Comparison of ENCODE assay signal across 15 cellular contexts in the genomic region with DNA sequence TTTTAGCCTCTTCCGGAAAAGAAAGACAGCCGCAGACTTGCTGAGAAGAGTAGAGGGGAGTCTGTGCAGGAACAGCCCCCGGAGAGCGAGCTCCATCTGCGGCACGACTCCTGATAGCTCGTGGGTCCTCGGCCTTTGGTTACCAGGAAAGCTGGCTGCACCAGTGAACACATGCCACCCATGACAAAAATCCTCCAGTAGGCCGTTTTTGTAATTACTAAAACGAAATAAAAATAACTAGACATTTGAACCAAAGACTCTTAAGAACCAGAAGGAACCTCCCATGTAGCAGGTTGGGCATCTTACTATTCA. TPM values are rescaled to one million over a fixed set of nuclear protein-coding genes. Genes with fewer than 3 reads are reported as not detected.
DNase-seq lines count a peak whose midpoint lies in the region; ATAC-seq and TF ChIP-seq lines count a peak whose summit lies in the region.
"Had no signal": no experiment of that assay in that cellular context is flagged by ENCODE, and none has a peak within 500 bp of the region (broad histone marks: within the 10 kb centered on the region; RNA-seq: fewer than 3 reads in every experiment).

No MANE protein-coding gene starts in this region.

- H3K4me1 Mint-ChIP-seq in GM23338 (peaks cover 50% of the 10 kb centered on the region), T-helper 17 cell (peaks cover 17% of the 10 kb centered on the region)

- H2BK15ac ChIP-seq in mesendoderm (replicated peaks; ENCODE audit: low read depth) = no peak overlapping the region

- H3K4me3 Mint-ChIP-seq in GM23338 (no peak overlapping the region), T-helper 17 cell (no peak overlapping the region)

- in situ Hi-C loops in GM23248 (cut with MboI) = no loop called here

- no peak for ATAC-seq in GM23338
- no peak for ATAC-seq in T-helper 17 cell
- no peak for ATAC-seq in HG03139 (IDR thresholded peaks at IDR 0.05; ENCODE audit: unreplicated experiment)
- ATAC-seq in GM18519 (IDR thresholded peaks at IDR 0.05; ENCODE audit: low FRiP score, unreplicated experiment) = no peak
- ATAC-seq: HCT116 had no signal

- no peak overlapping the region for H3K4me2 ChIP-seq in GM23338
- H3K4me2 ChIP-seq in mesendoderm (ENCODE audit: low read length) = no peak overlapping the region
- H3K4me2 ChIP-seq in GM23248 (ENCODE audit: unreplicated experiment) = no peak overlapping the region
- H3K4me2 ChIP-seq: BLaER1 treated with 17β-estradiol and CSF1 and Interleukin-3, amounts not matched to agents 10 nM and 100 nM had no signal

- TF ChIP-seq CTCF in GM23338 (conservative IDR thresholded peaks at IDR 0.05; ENCODE audit: low read depth in 2 of 2) (no peak), esophagus muscularis mucosa (IDR thresholded peaks at IDR 0.05) (no peak)

- no peak overlapping the region for H4K5ac ChIP-seq in mesendoderm (ENCODE audit: low read length)

- H3K36me3 Mint-ChIP-seq in GM23338 (ENCODE audit: low read depth) (no peaks in the 10 kb centered on the region), T-helper 17 cell (ENCODE audit: low read depth) (no peaks in the 10 kb centered on the region)
- H3K36me3 Mint-ChIP-seq: CD4-positive, CD25-positive, alpha-beta regulatory T cell had no signal

- H3K56ac ChIP-seq in mesendoderm (ENCODE audit: low read length) = no peak overlapping the region

- no peak overlapping the region for H2AK5ac ChIP-seq in mesendoderm (ENCODE audit: low read length)

- TF ChIP-seq EP300 in esophagus muscularis mucosa (IDR thresholded peaks at IDR 0.05) = no peak

- WGBS in mesendoderm (ENCODE audit: extremely low coverage, insufficient coverage, low lambda C conversion rate) = no CpG with 5 or more reads among the region's 10 CpGs
- 97% methylated on average over 10 of the region's 10 CpGs for WGBS in esophagus muscularis mucosa
- whole genome bisulfite sequencing in GM23248 (ENCODE audit: low coverage in 1 of 2, low lambda C conversion rate in 2 of 2, missing lambda C conversion rate in 2 of 2), 2 experiments = 92 to 99% methylated on average over 10 of the region's 10 CpGs

- H3K4me1 ChIP-seq in GM23338 (ENCODE audit: insufficient read depth) = peaks cover 20% of the 10 kb centered on the region
- H3K4me1 ChIP-seq in mesendoderm (ENCODE audit: control insufficient read depth, low read depth, low read length) = peaks cover 8% of the 10 kb centered on the region
- peaks cover 4 to 22% (median 12%) of the 10 kb centered on the region in 4 donors for H3K4me1 ChIP-seq in esophagus muscularis mucosa
- no peaks in the 10 kb centered on the region for H3K4me1 ChIP-seq in GM23248 (ENCODE audit: insufficient read depth)

- peaks cover 3% of the 10 kb centered on the region; the same call in 1 of the 2 replicates for H4K20me1 ChIP-seq in GM23338 (replicated peaks; ENCODE audit: insufficient read depth)
- no peaks in the 10 kb centered on the region for H4K20me1 ChIP-seq in GM23248 (ENCODE audit: insufficient read depth)

- H3K4me3 ChIP-seq in GM23338 = no peak overlapping the region
- H3K4me3 ChIP-seq in mesendoderm (ENCODE audit: low read length) = no peak overlapping the region
- H3K4me3 ChIP-seq in esophagus muscularis mucosa = no peak overlapping the region
- H3K4me3 ChIP-seq in GM23248 = no peak overlapping the region
- H3K4me3 ChIP-seq: BLaER1 treated with 17β-estradiol and CSF1 and Interleukin-3, amounts not matched to agents 10 nM and 100 nM had no signal

- peaks cover 11% of the 10 kb centered on the region for H3K27me3 Mint-ChIP-seq in GM23338 (ENCODE audit: insufficient read depth, low read depth, poor library complexity)
- peaks cover 9% of the 10 kb centered on the region for H3K27me3 Mint-ChIP-seq in T-helper 17 cell

- H3K27me3 ChIP-seq in GM23338 (ENCODE audit: insufficient read depth) (no peaks in the 10 kb centered on the region), mesendoderm (ENCODE audit: insufficient read depth, low read length, poor library complexity) (no peaks in the 10 kb centered on the region), esophagus muscularis mucosa (no peaks in the 10 kb centered on the region), GM23248 (replicated peaks; ENCODE audit: insufficient read depth) (no peaks in the 10 kb centered on the region)
- H3K27me3 ChIP-seq: BLaER1 treated with 17β-estradiol and CSF1 and Interleukin-3, amounts not matched to agents 10 nM and 100 nM had no signal

- no peak overlapping the region for H2BK5ac ChIP-seq in mesendoderm (ENCODE audit: low read length)

- intact Hi-C loops in posterior vena cava (cut with DNase I) (no loop called here), esophagus muscularis mucosa (cut with DNase I) (no loop called here)

- 0 out of 2 replicates have a peak overlapping the region, but pooled peaks have one; percentile 8 for H3K27ac ChIP-seq in GM23338 (ENCODE audit: low read depth)
- H3K27ac ChIP-seq in mesendoderm (ENCODE audit: low read depth, low read length) = peak overlapping the region; percentile 14
- H3K27ac ChIP-seq in esophagus muscularis mucosa (replicated peaks in 1 of 4) = no peak overlapping the region
- no peak overlapping the region for H3K27ac ChIP-seq in GM23248
- H3K27ac ChIP-seq: BLaER1 treated with 17β-estradiol and CSF1 and Interleukin-3, amounts not matched to agents 10 nM and 100 nM; HL-60 had no signal

- H4K8ac ChIP-seq in mesendoderm (ENCODE audit: low read depth, low read length) = no peak overlapping the region

- H3K9me3 ChIP-seq in T-helper 17 cell (ENCODE audit: control insufficient read depth, low read length, poor library complexity, severe bottlenecking) (no peaks in the 10 kb centered on the region), esophagus muscularis mucosa (no peaks in the 10 kb centered on the region), GM23248 (ENCODE audit: low read depth) (no peaks in the 10 kb centered on the region)

- H3F3A ChIP-seq in GM23338 (replicated peaks; ENCODE audit: low read depth) (no peaks in the 10 kb centered on the region), GM23248 (ENCODE audit: insufficient read depth) (no peaks in the 10 kb centered on the region)

- H3K4ac ChIP-seq in mesendoderm (ENCODE audit: low read depth, low read length) = no peak overlapping the region

- no peaks in the 10 kb centered on the region for H3K79me1 ChIP-seq in mesendoderm (ENCODE audit: low read length)

- no peak for TF ChIP-seq POLR2A in esophagus muscularis mucosa (IDR thresholded peaks at IDR 0.05; ENCODE audit: low read depth)

- no peak overlapping the region for H3K23ac ChIP-seq in mesendoderm (ENCODE audit: low read length)

- H2AFZ ChIP-seq in GM23338 = no peak overlapping the region
- no peak overlapping the region for H2AFZ ChIP-seq in GM23248

- H3K79me2 ChIP-seq in GM23338 (replicated peaks; ENCODE audit: insufficient read depth) (peaks cover 38% of the 10 kb centered on the region), mesendoderm (ENCODE audit: control insufficient read depth, insufficient read depth, low read length) (no peaks in the 10 kb centered on the region), GM23248 (ENCODE audit: insufficient read depth) (peaks cover 31% of the 10 kb centered on the region; the same call in 1 of the 2 replicates)

- H3K9me2 ChIP-seq in GM23338 (ENCODE audit: insufficient read depth) (no peaks in the 10 kb centered on the region), GM23248 (ENCODE audit: insufficient read depth) (no peaks in the 10 kb centered on the region)

- H3K27ac Mint-ChIP-seq in GM23338 (peak overlapping the region; percentile 48; the same call in 1 of the 2 replicates), T-helper 17 cell (peak overlapping the region; percentile 74)

- H3K9ac ChIP-seq in mesendoderm (ENCODE audit: low read length) = no peak overlapping the region
- H3K9ac ChIP-seq in GM23248 = no peak overlapping the region
- H3K9ac ChIP-seq: BLaER1 treated with 17β-estradiol and CSF1 and Interleukin-3, amounts not matched to agents 10 nM and 100 nM had no signal

- H3K36me3 ChIP-seq in GM23338 (ENCODE audit: insufficient read depth) (no peaks in the 10 kb centered on the region), mesendoderm (ENCODE audit: control insufficient read depth, insufficient read depth, low read length) (no peaks in the 10 kb centered on the region), esophagus muscularis mucosa (peaks cover 0 to under 1% (median 0%) of the 10 kb centered on the region in 4 donors), GM23248 (ENCODE audit: low read depth) (no peaks in the 10 kb centered on the region)
- H3K36me3 ChIP-seq: BLaER1 treated with 17β-estradiol and CSF1 and Interleukin-3, amounts not matched to agents 10 nM and 100 nM had no signal

- H3K9me3 Mint-ChIP-seq in GM23338 = no peaks in the 10 kb centered on the region

- no peak overlapping the region for H2BK120ac ChIP-seq in mesendoderm (ENCODE audit: low read depth, low read length)

- DNase-seq in GM23338 (ENCODE audit: low spot score) (no peak), T-helper 17 cell (no peak), mesendoderm (no peak), posterior vena cava (ENCODE audit: low spot score) (peak; percentile 53), esophagus muscularis mucosa (ENCODE audit: extremely low spot score) (no peak), GM23248 (no peak)
- DNase-seq: ACHN; Calu3; CD4-positive, CD25-positive, alpha-beta regulatory T cell; DMS 273 treated with DMSO at 0.1 percent for 48 hours had no signal

- no peak overlapping the region for H3K18ac ChIP-seq in mesendoderm (ENCODE audit: low read length)

TF ChIP-seq in GM23338, 12 proteins besides CTCF, POLR2A, EP300 and RAD21:
- TF ChIP-seq JUNB (IDR thresholded peaks at IDR 0.05; ENCODE audit: unreplicated experiment) = no peak

RNA-seq across cellular contexts. Expression of gene RAMACL, which starts 42.2 kb away (rescaled TPM):
- total RNA-seq in GM23338 (2014; rRNA removed; shearing (Covaris generic)) = 4.0 and 4.2 TPM in 2 replicates
- polyA plus RNA-seq in GM23338 (2016; fragmentation: Nextera tagmentation; extraction: Ambion mirVana) (0.61 and 0.68 TPM in 2 replicates), GM23248 (2016; fragmentation: Nextera tagmentation; extraction: Ambion mirVana) (0.31 and 0.33 TPM in 2 replicates)
- total RNA-seq in T-helper 17 cell (under 1 TPM; 0.44 to 0.82 TPM), posterior vena cava (1 to 10 TPM; 1.7 to 2.7 TPM), esophagus muscularis mucosa (1 to 10 TPM; 1.2 to 2.9 (median 2.1) TPM)
- polyA plus RNA-seq in mesendoderm (2013, experiment 1 of 2) = 0.32 TPM
- 0.28 TPM for polyA plus RNA-seq in mesendoderm (2013, experiment 2 of 2)
- 0.13 and 2.1 TPM in 2 replicates for total RNA-seq in GM23248 (2014; rRNA removed; shearing (Covaris generic))

Comparison
In these comparisons a context has a peak if more than half of its experiments do, and no peak if none do; other contexts are left out.
1. H3K27ac ChIP-seq: peak in GM23338 (single experiment) and mesendoderm (single experiment); none in esophagus muscularis mucosa (0 of 4) and GM23248 (single experiment).